Comparison of ENCODE assay signal across 7 cellular contexts in the genomic region with DNA sequence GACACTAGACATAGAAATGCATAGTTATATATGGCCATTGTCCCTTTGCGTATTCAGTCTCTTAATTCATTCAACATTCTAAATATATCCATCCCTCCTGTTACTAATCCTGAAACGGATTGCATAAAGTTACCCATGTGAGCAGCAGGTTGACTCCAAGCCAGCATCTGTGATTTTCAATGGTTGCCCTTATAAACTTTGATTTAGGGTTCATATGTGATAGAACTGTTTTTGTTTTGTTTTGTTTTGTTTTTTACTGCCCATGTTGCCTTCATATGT. TPM values are rescaled to one million over a fixed set of nuclear protein-coding genes. Genes with fewer than 3 reads are reported as not detected.
"Had no signal": no experiment of that assay in that cellular context is flagged by ENCODE, and none has a peak within 500 bp of the region (broad histone marks: within the 10 kb centered on the region; RNA-seq: fewer than 3 reads in every experiment).

No MANE protein-coding gene starts in this region.

- DNase-seq: MV-4-11, NCI-H1048, NCI-H1436 treated with DMSO at 0.1 percent for 48 hours had no signal

- H3K9me3 ChIP-seq: SK-N-SH had no signal

- FAIRE-seq: RCC 7860 had no signal

RNA-seq across cellular contexts. Expression of a gene that starts 13.4 kb away (rescaled TPM):
- total RNA-seq: HT-29, LHCN-M2 had no signal
